Comparison of ENCODE assay signal across 22 cellular contexts in the genomic region with DNA sequence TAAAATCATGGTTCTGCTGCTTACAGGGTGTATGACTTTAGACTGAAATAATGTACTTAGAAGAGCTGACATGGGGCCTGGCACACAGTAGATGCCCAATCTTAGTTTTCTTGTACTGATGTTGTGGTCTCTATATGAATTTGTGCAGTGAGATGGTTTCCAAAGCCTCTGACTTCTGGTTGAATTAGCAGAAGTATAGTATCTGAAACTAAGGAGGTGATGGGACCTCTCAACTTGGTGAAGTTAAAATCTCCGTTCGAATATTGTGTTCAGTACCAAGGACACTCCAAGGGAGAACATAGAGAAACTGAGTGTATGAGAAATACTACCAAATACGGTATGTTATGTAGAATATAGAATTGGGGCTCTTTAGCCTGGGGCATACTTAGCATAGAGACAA.
"Had no signal": no experiment of that assay in that cellular context is flagged by ENCODE, and none has a peak within 500 bp of the region (broad histone marks: within the 10 kb centered on the region; RNA-seq: fewer than 3 reads in every experiment).

No MANE protein-coding gene starts in this region.

- ATAC-seq: activated CD8-positive, alpha-beta T cell treated with anti-CD3 and anti-CD28 coated beads for 36 hours; activated naive CD4-positive, alpha-beta T cell treated with anti-CD3 and anti-CD28 coated beads, Interleukin-2, amount 50 U/mL, for 72 hours; Right ventricle myocardium inferior had no signal

- H3K27me3 ChIP-seq: adrenal gland, cardiac muscle cell had no signal

- H3K27me3 Mint-ChIP-seq: activated CD8-positive, alpha-beta T cell treated with anti-CD3 and anti-CD28 coated beads for 36 hours had no signal

- H3K36me3 Mint-ChIP-seq: activated naive CD4-positive, alpha-beta T cell treated with anti-CD3 and anti-CD28 coated beads, Interleukin-2, amount 50 U/mL, for 72 hours had no signal

- H3K36me3 ChIP-seq: adrenal gland, cardiac muscle cell had no signal

- H3K4me3 ChIP-seq: adrenal gland, cardiac muscle cell had no signal

- H3K27ac Mint-ChIP-seq: activated CD4-positive, alpha-beta T cell treated with anti-CD3 and anti-CD28 coated beads, Interleukin-2, amount 10 ng/mL, durations not matched to agents 24 days and 14 days; activated CD8-positive, alpha-beta T cell treated with anti-CD3 and anti-CD28 coated beads for 36 hours; activated naive CD4-positive, alpha-beta T cell treated with anti-CD3 and anti-CD28 coated beads for 36 hours; activated naive CD4-positive, alpha-beta T cell treated with anti-CD3 and anti-CD28 coated beads, Interleukin-2, amount 50 U/mL, for 72 hours; activated T-helper 2 cell treated with anti-CD3 and anti-CD28 coated beads, Interferon-gamma antibody, Interleukin-2, Interleukin-4, amounts not matched to agents 10 μg/mL and 5 μg/mL and 100 μg/mL, durations not matched to agents 14 hours and 24 hours and 36 hours had no signal

- H3K9me3 Mint-ChIP-seq: activated CD4-positive, alpha-beta T cell treated with anti-CD3 and anti-CD28 coated beads, Interleukin-2, amount 10 ng/mL, durations not matched to agents 24 days and 14 days; activated CD8-positive, alpha-beta T cell treated with anti-CD3 and anti-CD28 coated beads for 36 hours; activated naive CD4-positive, alpha-beta T cell treated with anti-CD3 and anti-CD28 coated beads for 36 hours; activated naive CD4-positive, alpha-beta T cell treated with anti-CD3 and anti-CD28 coated beads, Interleukin-2, amount 50 U/mL, for 72 hours; activated T-helper 2 cell treated with anti-CD3 and anti-CD28 coated beads, Interferon-gamma antibody, Interleukin-2, Interleukin-4, amounts not matched to agents 10 μg/mL and 5 μg/mL and 100 μg/mL, durations not matched to agents 14 hours and 24 hours and 36 hours had no signal

- DNase-seq: activated CD4-positive, alpha-beta T cell treated with anti-CD3 and anti-CD28 coated beads, Interleukin-2, amount 10 ng/mL, durations not matched to agents 24 days and 14 days; activated CD4-positive, alpha-beta T cell treated with anti-CD3 and anti-CD28 coated beads, Interleukin-2, amount 50 U/mL, for 4 hours; activated CD8-positive, alpha-beta T cell treated with anti-CD3 and anti-CD28 coated beads for 36 hours; activated gamma-delta T cell treated with Interleukin-2 at 50 U/mL for 16 hours; activated naive CD4-positive, alpha-beta T cell treated with anti-CD3 and anti-CD28 coated beads for 36 hours; activated T-cell treated with anti-CD3 and anti-CD28 coated beads, Interleukin-2, amount 50 U/mL, for 1 hour; adrenal gland; Karpas-422; KBM-7; NCI-H1048; NCI-H1436 treated with DMSO at 0.1 percent for 48 hours; NCI-H1694 treated with DMSO at 0.1 percent for 48 hours; NCI-H2029; NCI-H345; NCI-H524 treated with DMSO at 0.1 percent for 48 hours; SIG-M5; T1000 had no signal

- H3K4me3 Mint-ChIP-seq: activated CD4-positive, alpha-beta T cell treated with anti-CD3 and anti-CD28 coated beads, Interleukin-2, amount 10 ng/mL, durations not matched to agents 24 days and 14 days; activated CD8-positive, alpha-beta T cell treated with anti-CD3 and anti-CD28 coated beads for 36 hours; activated naive CD4-positive, alpha-beta T cell treated with anti-CD3 and anti-CD28 coated beads for 36 hours had no signal

- H3K27ac ChIP-seq: adrenal gland, cardiac muscle cell, RWPE1 had no signal

- H3K9me3 ChIP-seq: adrenal gland had no signal

- H3K4me1 Mint-ChIP-seq: activated CD4-positive, alpha-beta T cell treated with anti-CD3 and anti-CD28 coated beads, Interleukin-2, amount 10 ng/mL, durations not matched to agents 24 days and 14 days had no signal
